In genomic region chr5:9197881-9198260, GRCh38 we compare ENCODE assay signal across 10 cellular contexts.
DNase-seq lines count a peak whose midpoint lies in the region; ATAC-seq lines count a peak whose summit lies in the region.
"Had no signal": no experiment of that assay in that cellular context is flagged by ENCODE, and none has a peak within 500 bp of the region (broad histone marks: within the 10 kb centered on the region; RNA-seq: fewer than 3 reads in every experiment).

No MANE protein-coding gene starts in this region.

- DNase-seq in HCEC 1CT (peak; percentile 84), kidney tubule cell (ENCODE audit: low spot score) (peak; percentile 52), DMS153 treated with DMSO at 0.1 percent for 48 hours (lab: John Stamatoyannopoulos, UW; ENCODE audit: unreplicated experiment) (no peak), NCI-H1417 (lab: John Stamatoyannopoulos, UW) (no peak), NCI-H1930 (lab: John Stamatoyannopoulos, UW) (no peak)
- DNase-seq in stimulated activated CD8-positive, alpha-beta memory T cell treated with anti-CD3 and anti-CD28 coated beads, Interleukin-4, amount 100 ng/mL, for 48 hours, result no peak
- DNase-seq: erythroblast; stimulated activated CD4-positive, alpha-beta T cell treated with anti-CD3 and anti-CD28 coated beads, Interleukin-15, amount 100 ng/mL, for 24 hours had no signal

- peak; percentile 96 for ATAC-seq in GM18868 (IDR thresholded peaks at IDR 0.05; ENCODE audit: unreplicated experiment)
- peak; percentile 93 for ATAC-seq in HG03469 (IDR thresholded peaks at IDR 0.05; ENCODE audit: unreplicated experiment)

Comparison
In these comparisons a context has a peak if more than half of its experiments do, and no peak if none do; other contexts are left out.
1. DNase-seq: peak in HCEC 1CT (single experiment) and kidney tubule cell (single experiment); none in DMS153 treated with DMSO at 0.1 percent for 48 hours (single experiment), stimulated activated CD8-positive, alpha-beta memory T cell treated with anti-CD3 and anti-CD28 coated beads, Interleukin-4, amount 100 ng/mL, for 48 hours (single experiment), NCI-H1417 (0 of 3) and NCI-H1930 (0 of 2).